25 cellular contexts compared by ENCODE assay signal in the genomic region with DNA sequence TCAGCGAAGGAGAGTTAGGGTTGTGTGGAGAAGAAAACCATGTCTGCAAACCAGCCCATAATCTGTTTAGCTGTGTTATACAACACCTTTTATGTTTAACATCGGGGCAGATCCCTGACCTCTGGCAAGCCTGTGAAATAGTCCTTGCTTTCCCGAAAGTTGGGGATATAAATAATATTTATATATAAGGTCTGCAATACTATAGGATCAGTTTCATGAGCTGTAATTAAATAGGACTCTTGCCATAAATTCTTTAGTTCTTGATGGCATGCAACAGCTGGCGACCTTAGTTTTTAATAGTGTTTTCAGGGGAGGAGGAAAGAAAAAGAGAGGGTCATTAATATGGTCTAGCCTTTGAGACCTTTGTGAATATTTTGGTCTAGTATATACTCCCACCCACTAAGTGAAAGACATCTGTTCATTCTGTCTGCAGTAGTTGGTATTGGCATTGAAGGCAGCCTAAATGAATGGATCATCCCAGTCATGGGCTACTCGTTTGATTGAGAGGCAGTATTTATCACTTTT.
"Had no signal": no experiment of that assay in that cellular context is flagged by ENCODE, and none has a peak within 500 bp of the region (broad histone marks: within the 10 kb centered on the region; RNA-seq: fewer than 3 reads in every experiment).

No MANE protein-coding gene starts in this region.

- H3K27ac Mint-ChIP-seq: activated CD4-positive, alpha-beta T cell treated with anti-CD3 and anti-CD28 coated beads, Interleukin-2, amount 10 ng/mL, durations not matched to agents 7 days and 5 days; activated CD8-positive, alpha-beta T cell treated with anti-CD3 and anti-CD28 coated beads, Interleukin-2, amount 10 ng/mL, durations not matched to agents 7 days and 5 days; activated naive CD4-positive, alpha-beta T cell treated with anti-CD3 and anti-CD28 coated beads, Interleukin-2, amount 50 U/mL, for 24 hours; activated naive CD8-positive, alpha-beta T cell treated with anti-CD3 and anti-CD28 coated beads, Interleukin-2, amount 10 ng/mL, durations not matched to agents 7 days and 5 days; activated T-cell treated with anti-CD3 and anti-CD28 coated beads, Interleukin-2, amount 50 U/mL, for 24 hours; activated T-helper 2 cell treated with anti-CD3 and anti-CD28 coated beads, Interferon-gamma antibody, Interleukin-2, Interleukin-4, amounts not matched to agents 10 μg/mL and 5 μg/mL and 100 μg/mL, durations not matched to agents 14 hours and 24 hours and 36 hours had no signal

- ATAC-seq: activated CD8-positive, alpha-beta T cell treated with anti-CD3 and anti-CD28 coated beads, Interleukin-2, amount 10 ng/mL, durations not matched to agents 7 days and 5 days; body of pancreas; PC-3 had no signal

- H3K9me3 ChIP-seq: adrenal gland, body of pancreas, breast epithelium, Peyer's patch had no signal

- H3K36me3 Mint-ChIP-seq: activated naive CD4-positive, alpha-beta T cell treated with anti-CD3 and anti-CD28 coated beads, Interleukin-2, amount 50 U/mL, for 24 hours; activated naive CD8-positive, alpha-beta T cell treated with anti-CD3 and anti-CD28 coated beads, Interleukin-2, amount 10 ng/mL, durations not matched to agents 7 days and 5 days had no signal

- H3K4me1 Mint-ChIP-seq: activated CD4-positive, alpha-beta T cell treated with anti-CD3 and anti-CD28 coated beads, Interleukin-2, amount 10 ng/mL, durations not matched to agents 7 days and 5 days; activated naive CD4-positive, alpha-beta T cell treated with anti-CD3 and anti-CD28 coated beads, Interleukin-2, amount 50 U/mL, for 24 hours had no signal

- H3K36me3 ChIP-seq: adrenal gland, breast epithelium, Peyer's patch had no signal

- DNase-seq: activated CD4-positive, alpha-beta T cell treated with anti-CD3 and anti-CD28 coated beads, Interleukin-2, amount 10 ng/mL, durations not matched to agents 7 days and 5 days; activated CD4-positive, alpha-beta T cell treated with anti-CD3 and anti-CD28 coated beads, Interleukin-2, amount 50 U/mL, for 48 hours; activated CD8-positive, alpha-beta T cell treated with anti-CD3 and anti-CD28 coated beads, Interleukin-2, amount 10 ng/mL, durations not matched to agents 7 days and 5 days; activated gamma-delta T cell; activated naive CD4-positive, alpha-beta T cell treated with Interleukin-2 at 50 U/mL for 16 hours; activated naive CD8-positive, alpha-beta T cell treated with anti-CD3 and anti-CD28 coated beads, Interleukin-2, amount 10 ng/mL, durations not matched to agents 7 days and 5 days; activated T-cell treated with anti-CD3 and anti-CD28 coated beads, Interleukin-2, amount 50 U/mL, for 24 hours; adrenal gland; body of pancreas; NCI-H1105 treated with DMSO at 0.1 percent for 48 hours; NCI-H1436; NCI-H1694; NCI-H1930; NCI-H2081 treated with DMSO at 0.1 percent for 48 hours; NCI-H510A; PC-3; Peyer's patch; RPMI8226; SIG-M5; SW 1271; T1000 had no signal

- H3K4me3 ChIP-seq: adrenal gland, body of pancreas, breast epithelium, Peyer's patch had no signal

- H3K27ac ChIP-seq: adrenal gland, body of pancreas, breast epithelium, KMS-11, Peyer's patch had no signal

- H3K4me1 ChIP-seq: adrenal gland, body of pancreas, breast epithelium, Peyer's patch had no signal

- H3K9me3 Mint-ChIP-seq: activated CD4-positive, alpha-beta T cell treated with anti-CD3 and anti-CD28 coated beads, Interleukin-2, amount 10 ng/mL, durations not matched to agents 7 days and 5 days; activated T-helper 2 cell treated with anti-CD3 and anti-CD28 coated beads, Interferon-gamma antibody, Interleukin-2, Interleukin-4, amounts not matched to agents 10 μg/mL and 5 μg/mL and 100 μg/mL, durations not matched to agents 14 hours and 24 hours and 36 hours had no signal

- H3K4me3 Mint-ChIP-seq: activated CD4-positive, alpha-beta T cell treated with anti-CD3 and anti-CD28 coated beads, Interleukin-2, amount 10 ng/mL, durations not matched to agents 7 days and 5 days; activated CD8-positive, alpha-beta T cell treated with anti-CD3 and anti-CD28 coated beads, Interleukin-2, amount 10 ng/mL, durations not matched to agents 7 days and 5 days; activated naive CD4-positive, alpha-beta T cell treated with anti-CD3 and anti-CD28 coated beads, Interleukin-2, amount 50 U/mL, for 24 hours; activated naive CD8-positive, alpha-beta T cell treated with anti-CD3 and anti-CD28 coated beads, Interleukin-2, amount 10 ng/mL, durations not matched to agents 7 days and 5 days; activated T-cell treated with anti-CD3 and anti-CD28 coated beads, Interleukin-2, amount 50 U/mL, for 24 hours had no signal

- H3K27me3 ChIP-seq: adrenal gland, body of pancreas, breast epithelium, Peyer's patch had no signal
